In genomic region chr12:109582636-109583035, GRCh38 we compare ENCODE assay signal across 12 cellular contexts. TPM values are rescaled to one million over a fixed set of nuclear protein-coding genes. Genes with fewer than 3 reads are reported as not detected.
DNase-seq lines count a peak whose midpoint lies in the region; TF ChIP-seq lines count a peak whose summit lies in the region.
"Had no signal": no experiment of that assay in that cellular context is flagged by ENCODE, and none has a peak within 500 bp of the region (broad histone marks: within the 10 kb centered on the region; RNA-seq: fewer than 3 reads in every experiment).

No MANE protein-coding gene starts in this region.

- H3K4me1 ChIP-seq in H9 (ENCODE audit: insufficient read depth, low read length) (no peaks in the 10 kb centered on the region), neuronal stem cell (ENCODE audit: control insufficient read depth in 2 of 2, insufficient read depth in 1 of 2, low read depth in 1 of 2, low read length in 2 of 2) (peaks cover 0 to 13% of the 10 kb centered on the region in 2 donors)

- H2BK120ac ChIP-seq in H9 (ENCODE audit: low read depth, low read length, poor library complexity, severe bottlenecking) (no peak overlapping the region), neuronal stem cell (ENCODE audit: low read depth, low read length) (no peak overlapping the region)

- H4K20me1 ChIP-seq in H9 (ENCODE audit: control insufficient read depth, insufficient read depth, insufficient read length), result no peaks in the 10 kb centered on the region

- H3K4me3 Mint-ChIP-seq in H9, result no peak overlapping the region
- H3K4me3 Mint-ChIP-seq: CD4-positive, alpha-beta T cell had no signal

- H3K4ac ChIP-seq in H9 (ENCODE audit: low read depth, low read length) (no peak overlapping the region), neuronal stem cell (ENCODE audit: low read length) (no peak overlapping the region)

- H3K9me3 ChIP-seq in H9 (ENCODE audit: control insufficient read depth, low read depth, low read length), result no peaks in the 10 kb centered on the region
- H3K9me3 ChIP-seq in neuronal stem cell (replicated peaks in 1 of 2; ENCODE audit: control insufficient read depth in 2 of 2, insufficient read depth in 1 of 2, low read depth in 1 of 2, low read length in 2 of 2), result no peaks in the 10 kb centered on the region

- H2BK15ac ChIP-seq in H9 (ENCODE audit: low read depth, low read length) (no peak overlapping the region), neuronal stem cell (ENCODE audit: low read length) (no peak overlapping the region)

- H3K9me3 Mint-ChIP-seq in H9, result no peaks in the 10 kb centered on the region
- H3K9me3 Mint-ChIP-seq: CD4-positive, alpha-beta T cell had no signal

- H3K9ac ChIP-seq in H9 (ENCODE audit: extremely low read depth, insufficient read length, low read length) (no peak overlapping the region), neuronal stem cell (ENCODE audit: low read depth, low read length, poor library complexity) (peak overlapping the region; percentile 70)

- TF ChIP-seq CTCF in H9 (conservative IDR thresholded peaks at IDR 0.05), result peak; percentile 42; the same call in 2 of the 3 replicates

- no peaks in the 10 kb centered on the region for H3K27me3 Mint-ChIP-seq in H9 (ENCODE audit: low read depth)
- H3K27me3 Mint-ChIP-seq: CD4-positive, alpha-beta T cell had no signal

- no peaks in the 10 kb centered on the region for H3K4me1 Mint-ChIP-seq in H9

- H2BK5ac ChIP-seq in H9 (ENCODE audit: insufficient read length, low read length), result no peak overlapping the region
- H2BK5ac ChIP-seq in neuronal stem cell (ENCODE audit: low read length), result no peak overlapping the region

- H3K27me3 ChIP-seq in H9 (ENCODE audit: insufficient read depth, low read length), result no peaks in the 10 kb centered on the region
- H3K27me3 ChIP-seq in neuronal stem cell (ENCODE audit: control insufficient read depth in 3 of 3, insufficient read depth in 3 of 3, low read depth in 1 of 3, low read length in 3 of 3), result no peaks in the 10 kb centered on the region

- peak; percentile 57 for DNase-seq in H9
- peak; percentile 11 for DNase-seq in RPMI8226
- peak; percentile 12 for DNase-seq in glomerular visceral epithelial cell (ENCODE audit: extremely low spot score)
- DNase-seq in neuronal stem cell (ENCODE audit: low spot score), result no peak
- no peak for DNase-seq in NCI-H2171 treated with DMSO at 0.1 percent for 48 hours (lab: John Stamatoyannopoulos, UW)
- no peak for DNase-seq in NCI-H1436 treated with DMSO at 0.1 percent for 48 hours (lab: John Stamatoyannopoulos, UW)
- no peak for DNase-seq in activated CD4-positive, alpha-beta T cell treated with anti-CD3 and anti-CD28 coated beads for 1 hour
- DNase-seq: activated T-cell treated with anti-CD3 and anti-CD28 coated beads, Interleukin-2, amount 50 U/mL, for 48 hours; CD4-positive, alpha-beta T cell; MV-4-11; NCI-H526; right cardiac atrium had no signal

- peak overlapping the region in 1 of 3 experiments; percentile 82; a peak in 1 of 7 replicates for H3K27ac Mint-ChIP-seq in H9
- H3K27ac Mint-ChIP-seq: CD4-positive, alpha-beta T cell had no signal

- no peak overlapping the region for H3K4me3 ChIP-seq in neuronal stem cell (ENCODE audit: low read length in 2 of 2)

- H2AFZ ChIP-seq in H9 (ENCODE audit: low read length) (no peak overlapping the region), neuronal stem cell (ENCODE audit: low read length) (no peak overlapping the region)

- no peak overlapping the region for H3K27ac ChIP-seq in H9 (ENCODE audit: insufficient read length, low read depth, low read length)
- H3K27ac ChIP-seq in neuronal stem cell (replicated peaks; ENCODE audit: low read length), result no peak overlapping the region

- no peak overlapping the region for H2AK5ac ChIP-seq in H9 (ENCODE audit: insufficient read length, low read length)
- no peak overlapping the region for H2AK5ac ChIP-seq in neuronal stem cell (ENCODE audit: low read depth, low read length)

- H2BK20ac ChIP-seq in H9 (ENCODE audit: low read depth, low read length, poor library complexity, severe bottlenecking), result no peak overlapping the region

- no peak overlapping the region for H3K23ac ChIP-seq in H9 (ENCODE audit: insufficient read length, low read depth, low read length)
- H3K23ac ChIP-seq in neuronal stem cell (ENCODE audit: low read depth, low read length, poor library complexity), result peak overlapping the region; percentile 21

- peaks cover 52 to 93% of the 10 kb centered on the region in 2 donors for H3K36me3 ChIP-seq in neuronal stem cell (replicated peaks in 1 of 2; ENCODE audit: control insufficient read depth in 2 of 2, insufficient read depth in 2 of 2, low read length in 2 of 2)

- no peak overlapping the region for H4K5ac ChIP-seq in H9 (ENCODE audit: insufficient read length, low read depth, low read length)

- no peak overlapping the region for H3K14ac ChIP-seq in H9 (ENCODE audit: insufficient read depth, low read length)
- H3K14ac ChIP-seq in neuronal stem cell (ENCODE audit: low read length), result no peak overlapping the region

- no peak overlapping the region for H4K8ac ChIP-seq in H9 (replicated peaks; ENCODE audit: insufficient read length, low read depth, low read length)
- H4K8ac ChIP-seq in neuronal stem cell (ENCODE audit: low read depth, low read length), result no peak overlapping the region

- H3K79me1 ChIP-seq in H9 (ENCODE audit: insufficient read depth, low read depth, low read length, poor library complexity, severe bottlenecking) (no peaks in the 10 kb centered on the region), neuronal stem cell (ENCODE audit: low read depth, low read length) (peaks cover 2% of the 10 kb centered on the region)

- no peak overlapping the region for H4K91ac ChIP-seq in H9 (ENCODE audit: insufficient read length, low read depth, low read length)
- H4K91ac ChIP-seq in neuronal stem cell (ENCODE audit: low read depth, low read length, poor library complexity), result no peak overlapping the region

- no peaks in the 10 kb centered on the region for H3K79me2 ChIP-seq in H9 (ENCODE audit: insufficient read depth, low read length)

- WGBS in H9 (ENCODE audit: extremely low coverage, insufficient read length, low lambda C conversion rate), result no CpG with 5 or more reads among the region's 5 CpGs
- no CpG with 5 or more reads among the region's 5 CpGs for WGBS in neuronal stem cell (ENCODE audit: extremely low coverage in 2 of 2, insufficient read length in 2 of 2, insufficient replicate concordance in 1 of 2), 2 donors

- no peak overlapping the region for H3T11ph ChIP-seq in H9 (ENCODE audit: low read length)

- H3K23me2 ChIP-seq in H9 (ENCODE audit: insufficient read length, low read depth, low read length, poor library complexity, severe bottlenecking), result no peaks in the 10 kb centered on the region

- H3K18ac ChIP-seq in H9 (ENCODE audit: insufficient read length, low read depth, low read length) (no peak overlapping the region), neuronal stem cell (ENCODE audit: low read length) (no peak overlapping the region)

- H2BK12ac ChIP-seq in H9 (ENCODE audit: insufficient read length, low read depth, low read length) (no peak overlapping the region), neuronal stem cell (ENCODE audit: low read length) (no peak overlapping the region)

- peaks cover 1 to 56% (median 51%) of the 10 kb centered on the region in 3 experiments; a peak in 5 of 7 replicates for H3K36me3 Mint-ChIP-seq in H9 (ENCODE audit: insufficient read depth in 1 of 3, low read depth in 3 of 3)

- no peak overlapping the region for H3K56ac ChIP-seq in H9 (ENCODE audit: insufficient read length, low read depth, low read length)

- H3K4me2 ChIP-seq in H9 (ENCODE audit: insufficient read depth, insufficient read length, low read length) (no peak overlapping the region), neuronal stem cell (ENCODE audit: insufficient read depth, low read length, poor library complexity, severe bottlenecking) (no peak overlapping the region)

RNA-seq across cellular contexts. Expression of gene MVK, which starts 9.0 kb away (rescaled TPM):
- 17.4 and 19.2 TPM in 2 replicates for total RNA-seq in H9 (2021)
- 25.4 TPM for polyA plus RNA-seq in neuronal stem cell (2013, experiment 1 of 2)
- polyA plus RNA-seq in neuronal stem cell (2013, experiment 2 of 2), result 26.4 TPM

RNA-seq across cellular contexts. Expression of gene MMAB, which starts 9.3 kb away (rescaled TPM):
- 22.5 and 24.3 TPM in 2 replicates for total RNA-seq in H9 (2021)
- 27.4 TPM for polyA plus RNA-seq in neuronal stem cell (2013, experiment 1 of 2)
- polyA plus RNA-seq in neuronal stem cell (2013, experiment 2 of 2), result 27.9 TPM

Comparison
In these comparisons a context has a peak if more than half of its experiments do, and no peak if none do; other contexts are left out.
1. DNase-seq: peak in H9 (single experiment), RPMI8226 (single experiment) and glomerular visceral epithelial cell (single experiment); none in neuronal stem cell (single experiment), NCI-H2171 treated with DMSO at 0.1 percent for 48 hours (single experiment), NCI-H1436 treated with DMSO at 0.1 percent for 48 hours (single experiment) and activated CD4-positive, alpha-beta T cell treated with anti-CD3 and anti-CD28 coated beads for 1 hour (single experiment).